Comparison of ENCODE assay signal across 26 cellular contexts in the genomic region with DNA sequence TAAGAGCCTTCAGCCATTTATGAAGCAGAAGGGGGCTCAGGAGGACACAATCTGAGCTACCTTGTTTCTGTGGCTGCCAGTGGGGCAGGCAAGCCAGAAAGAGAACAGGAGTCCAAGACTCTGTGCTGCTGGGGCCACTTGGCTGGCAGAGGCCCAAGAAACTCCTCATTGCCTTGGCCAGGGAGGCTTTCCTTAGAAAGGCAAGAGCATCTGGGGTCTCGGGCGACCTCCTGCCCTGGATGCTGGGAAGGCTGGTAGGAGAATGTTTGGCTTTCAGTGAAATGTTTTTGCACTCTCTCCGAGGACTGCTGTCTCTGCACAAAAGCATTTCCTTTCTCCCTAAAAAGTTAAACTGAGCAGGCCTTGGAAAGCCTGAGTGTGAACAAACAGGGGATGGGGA.
DNase-seq lines count a peak whose midpoint lies in the region; ATAC-seq and TF ChIP-seq lines count a peak whose summit lies in the region.
"Had no signal": no experiment of that assay in that cellular context is flagged by ENCODE, and none has a peak within 500 bp of the region (broad histone marks: within the 10 kb centered on the region; RNA-seq: fewer than 3 reads in every experiment).

No MANE protein-coding gene starts in this region.

- H3F3A ChIP-seq in PC-9 (ENCODE audit: insufficient read depth, low read depth): no peaks in the 10 kb centered on the region

- H3K4me1 ChIP-seq in PC-9 (replicated peaks; ENCODE audit: insufficient read depth): no peaks in the 10 kb centered on the region
- no peaks in the 10 kb centered on the region for H3K4me1 ChIP-seq in CD4-positive, alpha-beta memory T cell (ENCODE audit: insufficient read depth, low read length)
- H3K4me1 ChIP-seq: psoas muscle had no signal

- ATAC-seq in SK-N-SH treated with all-trans-retinoic acid at 6 μM for 48 hours (0 out of 3 replicates have a peak, but pooled peaks have one; percentile 1), GM21619 (IDR thresholded peaks at IDR 0.05; ENCODE audit: unreplicated experiment) (no peak)
- ATAC-seq: activated T-helper 17 cell treated with anti-CD3 and anti-CD28 coated beads, Interleukin-2, amount 50 U/mL, for 72 hours; GM23338; HepG2; psoas muscle had no signal

- no TSS peak for BruUV-seq in PC-9 (replicated peaks; lab: Mats Ljungman, UMichigan)

- H3K36me3 Mint-ChIP-seq in nephron (ENCODE audit: low read depth): peaks cover 27% of the 10 kb centered on the region
- peaks cover 48 to 56% of the 10 kb centered on the region in 2 donors for H3K36me3 Mint-ChIP-seq in CD4-positive, alpha-beta memory T cell

- no peaks in the 10 kb centered on the region for H3K9me3 Mint-ChIP-seq in nephron
- H3K9me3 Mint-ChIP-seq in CD4-positive, alpha-beta memory T cell: no peaks in the 10 kb centered on the region
- H3K9me3 Mint-ChIP-seq: activated CD4-positive, alpha-beta memory T cell treated with anti-CD3 and anti-CD28 coated beads, Interleukin-2, amount 10 ng/mL, durations not matched to agents 7 days and 5 days; activated T-helper 17 cell treated with anti-CD3 and anti-CD28 coated beads, Interleukin-2, amount 50 U/mL, for 72 hours; CD8-positive, alpha-beta memory T cell; central memory CD8-positive, alpha-beta T cell; GM23338; HFFc6; T-helper 1 cell treated with Interleukin-12 subunit alpha and Interleukin-12 subunit beta and Interleukin-4 antibody, amounts not matched to agents 30 μg/mL and 1 μg/mL, for 36 hours had no signal

- H3K4me2 ChIP-seq in PC-9: no peak overlapping the region
- H3K4me2 ChIP-seq: GM23338 had no signal

- no peak for TF ChIP-seq CTCF in choroid plexus epithelial cell (conservative IDR thresholded peaks at IDR 0.05; ENCODE audit: low read depth, low read length)
- no peak for TF ChIP-seq CTCF in nephron (IDR thresholded peaks at IDR 0.05; ENCODE audit: unreplicated experiment in 3 of 3)
- TF ChIP-seq CTCF in PC-9 (conservative IDR thresholded peaks at IDR 0.05): no peak

- H3K9me2 ChIP-seq in PC-9 (ENCODE audit: insufficient read depth): no peaks in the 10 kb centered on the region

- no peaks in the 10 kb centered on the region for H3K27me3 ChIP-seq in PC-9 (ENCODE audit: insufficient read depth, low read depth)
- no peaks in the 10 kb centered on the region for H3K27me3 ChIP-seq in CD4-positive, alpha-beta memory T cell (ENCODE audit: insufficient read depth, low read length)
- H3K27me3 ChIP-seq: neutrophil had no signal

- DNase-seq in Ammon's horn (ENCODE audit: low spot score): peak; percentile 41
- DNase-seq in choroid plexus epithelial cell (ENCODE audit: low read depth): peak; percentile 31
- no peak for DNase-seq in NCI-H146 treated with DMSO at 0.1 percent for 48 hours (lab: John Stamatoyannopoulos, UW; ENCODE audit: unreplicated experiment)
- no peak for DNase-seq in PC-9
- no peak for DNase-seq in CD4-positive, alpha-beta memory T cell
- DNase-seq: activated CD4-positive, alpha-beta memory T cell treated with anti-CD3 and anti-CD28 coated beads, Interleukin-2, amount 10 ng/mL, durations not matched to agents 7 days and 5 days; activated CD4-positive, CD25-positive, alpha-beta regulatory T cell treated with anti-CD3 and anti-CD28 coated beads, Interleukin-2, amount 50 U/mL, for 72 hours; activated CD8-positive, alpha-beta memory T cell treated with anti-CD3 and anti-CD28 coated beads, Interleukin-2, amount 50 U/mL, for 48 hours; activated naive CD4-positive, alpha-beta T cell treated with anti-CD3 and anti-CD28 coated beads, Interleukin-2, amount 50 U/mL, for 16 hours; AML-193; CD8-positive, alpha-beta memory T cell; HFFc6; NCI-H1694 treated with DMSO at 0.1 percent for 48 hours; NCI-H774; psoas muscle; trophoblast cell had no signal

- H4K20me1 ChIP-seq in PC-9 (ENCODE audit: insufficient read depth): no peaks in the 10 kb centered on the region

- no peak overlapping the region for H3K4me3 Mint-ChIP-seq in nephron
- H3K4me3 Mint-ChIP-seq in CD4-positive, alpha-beta memory T cell: no peak overlapping the region
- H3K4me3 Mint-ChIP-seq: activated CD4-positive, alpha-beta memory T cell treated with anti-CD3 and anti-CD28 coated beads, Interleukin-2, amount 10 ng/mL, durations not matched to agents 7 days and 5 days; activated T-helper 17 cell treated with anti-CD3 and anti-CD28 coated beads, Interleukin-2, amount 50 U/mL, for 72 hours; CD8-positive, alpha-beta memory T cell; central memory CD8-positive, alpha-beta T cell; GM23338; HFFc6; T-helper 1 cell treated with Interleukin-12 subunit alpha and Interleukin-12 subunit beta and Interleukin-4 antibody, amounts not matched to agents 30 μg/mL and 1 μg/mL, for 36 hours had no signal

- H3K36me3 ChIP-seq in PC-9 (ENCODE audit: low read depth): no peaks in the 10 kb centered on the region
- peaks cover 12% of the 10 kb centered on the region for H3K36me3 ChIP-seq in CD4-positive, alpha-beta memory T cell (ENCODE audit: insufficient read depth, low read length)

- no peak overlapping the region for H2AFZ ChIP-seq in PC-9
- H2AFZ ChIP-seq: GM23338 had no signal

- intact Hi-C loops in PC-9 (cut with micrococcal nuclease; ENCODE audit: unreplicated experiment): no loop called here
- intact Hi-C loops in CD4-positive, alpha-beta memory T cell (cut with micrococcal nuclease): no loop called here

- no peak overlapping the region for H3K27ac ChIP-seq in PC-9
- no peak overlapping the region for H3K27ac ChIP-seq in CD4-positive, alpha-beta memory T cell (ENCODE audit: low read depth, low read length)
- H3K27ac ChIP-seq: neutrophil, psoas muscle, skin epidermis had no signal

- H3K27ac Mint-ChIP-seq in nephron: peak overlapping the region; percentile 76 to 97 (median 94)
- no peak overlapping the region for H3K27ac Mint-ChIP-seq in CD4-positive, alpha-beta memory T cell
- H3K27ac Mint-ChIP-seq: activated CD4-positive, alpha-beta memory T cell treated with anti-CD3 and anti-CD28 coated beads, Interleukin-2, amount 10 ng/mL, durations not matched to agents 7 days and 5 days; activated T-helper 17 cell treated with anti-CD3 and anti-CD28 coated beads, Interleukin-2, amount 50 U/mL, for 72 hours; CD8-positive, alpha-beta memory T cell; GM23338; HFFc6; T-helper 1 cell treated with Interleukin-12 subunit alpha and Interleukin-12 subunit beta and Interleukin-4 antibody, amounts not matched to agents 30 μg/mL and 1 μg/mL, for 36 hours had no signal

- H3K79me2 ChIP-seq in PC-9 (ENCODE audit: low read depth): no peaks in the 10 kb centered on the region

- H3K4me3 ChIP-seq in choroid plexus epithelial cell (ENCODE audit: low read depth, low read length) (no peak overlapping the region), PC-9 (no peak overlapping the region)
- H3K4me3 ChIP-seq in CD4-positive, alpha-beta memory T cell (ENCODE audit: low read length in 2 of 2): no peak overlapping the region
- H3K4me3 ChIP-seq: GM23338, psoas muscle, skin epidermis had no signal

- POLR2A ChIA-PET in PC-9 (lab: Charles Lee; ENCODE audit: unreplicated experiment): no interaction called here
- POLR2A ChIA-PET in CD4-positive, alpha-beta memory T cell (lab: Charles Lee; ENCODE audit: partially characterized antibody): no interaction called here

- H3K4me1 Mint-ChIP-seq in nephron: peaks cover 55% of the 10 kb centered on the region
- no peaks in the 10 kb centered on the region for H3K4me1 Mint-ChIP-seq in CD4-positive, alpha-beta memory T cell
- H3K4me1 Mint-ChIP-seq: activated CD4-positive, alpha-beta memory T cell treated with anti-CD3 and anti-CD28 coated beads, Interleukin-2, amount 10 ng/mL, durations not matched to agents 7 days and 5 days; activated T-helper 17 cell treated with anti-CD3 and anti-CD28 coated beads, Interleukin-2, amount 50 U/mL, for 72 hours; CD8-positive, alpha-beta memory T cell; central memory CD8-positive, alpha-beta T cell; GM23338 had no signal

- H3K9me3 ChIP-seq in PC-9 (ENCODE audit: insufficient read depth, low read depth): no peaks in the 10 kb centered on the region
- no peaks in the 10 kb centered on the region for H3K9me3 ChIP-seq in CD4-positive, alpha-beta memory T cell (ENCODE audit: control insufficient read depth in 1 of 2, low read length in 2 of 2)
- H3K9me3 ChIP-seq: neutrophil, psoas muscle had no signal

- CTCF ChIA-PET in PC-9 (lab: Charles Lee): no interaction called here
- CTCF ChIA-PET in CD4-positive, alpha-beta memory T cell (lab: Charles Lee; ENCODE audit: partially characterized antibody): no interaction called here

- no peaks in the 10 kb centered on the region for H3K27me3 Mint-ChIP-seq in nephron (ENCODE audit: low read depth)
- no peaks in the 10 kb centered on the region for H3K27me3 Mint-ChIP-seq in CD4-positive, alpha-beta memory T cell
- H3K27me3 Mint-ChIP-seq: activated CD4-positive, alpha-beta memory T cell treated with anti-CD3 and anti-CD28 coated beads, Interleukin-2, amount 10 ng/mL, durations not matched to agents 7 days and 5 days; activated T-helper 17 cell treated with anti-CD3 and anti-CD28 coated beads, Interleukin-2, amount 50 U/mL, for 72 hours; CD8-positive, alpha-beta memory T cell; central memory CD8-positive, alpha-beta T cell had no signal

TF ChIP-seq in SK-N-SH treated with all-trans-retinoic acid at 6 μM for 48 hours, 23 proteins besides CTCF, POLR2A, EP300 and RAD21 (continues in another document):
- no peak for TF ChIP-seq CSDC2 (CRISPR knock-in tag; IDR thresholded peaks at IDR 0.05)
- no peak for TF ChIP-seq ZC3H10 (CRISPR knock-in tag; IDR thresholded peaks at IDR 0.05)
- TF ChIP-seq, protein P1, sequence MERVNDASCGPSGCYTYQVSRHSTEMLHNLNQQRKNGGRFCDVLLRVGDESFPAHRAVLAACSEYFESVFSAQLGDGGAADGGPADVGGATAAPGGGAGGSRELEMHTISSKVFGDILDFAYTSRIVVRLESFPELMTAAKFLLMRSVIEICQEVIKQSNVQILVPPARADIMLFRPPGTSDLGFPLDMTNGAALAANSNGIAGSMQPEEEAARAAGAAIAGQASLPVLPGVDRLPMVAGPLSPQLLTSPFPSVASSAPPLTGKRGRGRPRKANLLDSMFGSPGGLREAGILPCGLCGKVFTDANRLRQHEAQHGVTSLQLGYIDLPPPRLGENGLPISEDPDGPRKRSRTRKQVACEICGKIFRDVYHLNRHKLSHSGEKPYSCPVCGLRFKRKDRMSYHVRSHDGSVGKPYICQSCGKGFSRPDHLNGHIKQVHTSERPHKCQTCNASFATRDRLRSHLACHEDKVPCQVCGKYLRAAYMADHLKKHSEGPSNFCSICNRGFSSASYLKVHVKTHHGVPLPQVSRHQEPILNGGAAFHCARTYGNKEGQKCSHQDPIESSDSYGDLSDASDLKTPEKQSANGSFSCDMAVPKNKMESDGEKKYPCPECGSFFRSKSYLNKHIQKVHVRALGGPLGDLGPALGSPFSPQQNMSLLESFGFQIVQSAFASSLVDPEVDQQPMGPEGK (CRISPR knock-in tag; IDR thresholded peaks at IDR 0.05; ENCODE audit: borderline replicate concordance): no peak
- TF ChIP-seq TOX (CRISPR knock-in tag; IDR thresholded peaks at IDR 0.05; ENCODE audit: borderline replicate concordance): no peak
- no peak for TF ChIP-seq ZFP30 (CRISPR knock-in tag; IDR thresholded peaks at IDR 0.05)
- TF ChIP-seq ZNF8 (CRISPR knock-in tag; IDR thresholded peaks at IDR 0.05): no peak

Comparison
In these comparisons a context has a peak if more than half of its experiments do, and no peak if none do; other contexts are left out.
1. DNase-seq: peak in Ammon's horn (single experiment) and choroid plexus epithelial cell (single experiment); none in NCI-H146 treated with DMSO at 0.1 percent for 48 hours (single experiment), PC-9 (0 of 2) and CD4-positive, alpha-beta memory T cell (0 of 5).
2. H3K27ac Mint-ChIP-seq: peak in nephron (3 of 3); none in CD4-positive, alpha-beta memory T cell (0 of 7).